Comparison of ENCODE assay signal across 16 cellular contexts in genomic region chr5:65203746-65204145, GRCh38.
A peak's percentile ranks its signal among the peaks of the same experiment; 100 is the strongest.
DNase-seq lines count a peak whose midpoint lies in the region; ATAC-seq, FAIRE-seq and TF ChIP-seq lines count a peak whose summit lies in the region.
"Had no signal": no experiment of that assay in that cellular context is flagged by ENCODE, and none has a peak within 500 bp of the region (broad histone marks: within the 10 kb centered on the region; RNA-seq: fewer than 3 reads in every experiment).

No MANE protein-coding gene starts in this region.

- no peak overlapping the region for H3K27ac Mint-ChIP-seq in natural killer cell treated with Interleukin-12 subunit alpha and Interleukin-12 subunit beta and Interleukin-15 and Interleukin-18, amount 100 ng/mL, for 72 hours
- no peak overlapping the region for H3K27ac Mint-ChIP-seq in activated CD4-positive, alpha-beta memory T cell treated with anti-CD3 and anti-CD28 coated beads, Interleukin-2, amount 10 ng/mL, durations not matched to agents 7 days and 5 days
- H3K27ac Mint-ChIP-seq: activated CD4-positive, alpha-beta T cell treated with anti-CD3 and anti-CD28 coated beads, Interleukin-2, amount 10 ng/mL, durations not matched to agents 24 days and 14 days; activated T-helper 17 cell treated with anti-CD3 and anti-CD28 coated beads, Interleukin-2, amount 50 U/mL, for 72 hours had no signal

- CTCF ChIA-PET in activated CD4-positive, alpha-beta memory T cell treated with anti-CD3 and anti-CD28 coated beads, Interleukin-2, amount 10 ng/mL, durations not matched to agents 7 days and 5 days (lab: Charles Lee), result no interaction called here

- POLR2A ChIA-PET in activated CD4-positive, alpha-beta memory T cell treated with anti-CD3 and anti-CD28 coated beads, Interleukin-2, amount 10 ng/mL, durations not matched to agents 7 days and 5 days (lab: Charles Lee), result no interaction called here

- H3K36me3 ChIP-seq in bronchial epithelial cell (ENCODE audit: control insufficient read depth, insufficient read depth, low read length), result no peaks in the 10 kb centered on the region
- H3K36me3 ChIP-seq: BLaER1 treated with 17β-estradiol and CSF1 and Interleukin-3, amounts not matched to agents 10 nM and 100 nM; upper lobe of left lung had no signal

- no peak for FAIRE-seq in bronchial epithelial cell (lab: Jason Lieb, UNC)

- peaks cover 11 to 19% of the 10 kb centered on the region in 2 donors for H3K27me3 Mint-ChIP-seq in natural killer cell treated with Interleukin-12 subunit alpha and Interleukin-12 subunit beta and Interleukin-15 and Interleukin-18, amount 100 ng/mL, for 72 hours
- H3K27me3 Mint-ChIP-seq in activated CD4-positive, alpha-beta memory T cell treated with anti-CD3 and anti-CD28 coated beads, Interleukin-2, amount 10 ng/mL, durations not matched to agents 7 days and 5 days, result peaks cover 15% of the 10 kb centered on the region

- no peak overlapping the region for H3K4me3 Mint-ChIP-seq in natural killer cell treated with Interleukin-12 subunit alpha and Interleukin-12 subunit beta and Interleukin-15 and Interleukin-18, amount 100 ng/mL, for 72 hours
- no peak overlapping the region for H3K4me3 Mint-ChIP-seq in activated CD4-positive, alpha-beta memory T cell treated with anti-CD3 and anti-CD28 coated beads, Interleukin-2, amount 10 ng/mL, durations not matched to agents 7 days and 5 days
- H3K4me3 Mint-ChIP-seq: activated CD4-positive, alpha-beta T cell treated with anti-CD3 and anti-CD28 coated beads, Interleukin-2, amount 10 ng/mL, durations not matched to agents 24 days and 14 days; activated T-helper 17 cell treated with anti-CD3 and anti-CD28 coated beads, Interleukin-2, amount 50 U/mL, for 72 hours; H9 had no signal

- no peak for ATAC-seq in natural killer cell treated with Interleukin-12 subunit alpha and Interleukin-12 subunit beta and Interleukin-15 and Interleukin-18, amount 100 ng/mL, for 72 hours
- ATAC-seq: activated T-helper 17 cell treated with anti-CD3 and anti-CD28 coated beads, Interleukin-2, amount 50 U/mL, for 72 hours; Panc1 had no signal

- H3K4me1 Mint-ChIP-seq in natural killer cell treated with Interleukin-12 subunit alpha and Interleukin-12 subunit beta and Interleukin-15 and Interleukin-18, amount 100 ng/mL, for 72 hours (ENCODE audit: low read depth in 2 of 2), result no peaks in the 10 kb centered on the region
- no peaks in the 10 kb centered on the region for H3K4me1 Mint-ChIP-seq in activated CD4-positive, alpha-beta memory T cell treated with anti-CD3 and anti-CD28 coated beads, Interleukin-2, amount 10 ng/mL, durations not matched to agents 7 days and 5 days
- H3K4me1 Mint-ChIP-seq: activated CD4-positive, alpha-beta T cell treated with anti-CD3 and anti-CD28 coated beads, Interleukin-2, amount 10 ng/mL, durations not matched to agents 24 days and 14 days; activated T-helper 17 cell treated with anti-CD3 and anti-CD28 coated beads, Interleukin-2, amount 50 U/mL, for 72 hours; H9 had no signal

- DNase-seq in AG09309 (ENCODE audit: low read depth) (peak; percentile 82), M059J (ENCODE audit: low read depth) (peak; percentile 77), bronchial epithelial cell (ENCODE audit: low read depth) (peak; percentile 92), kidney tubule cell (ENCODE audit: low spot score) (peak; percentile 91), NCI-H1105 (lab: John Stamatoyannopoulos, UW) (no peak), HK-2 (ENCODE audit: unreplicated experiment) (no peak)
- no peak for DNase-seq in natural killer cell treated with Interleukin-12 subunit alpha and Interleukin-12 subunit beta and Interleukin-15 and Interleukin-18, amount 100 ng/mL, for 72 hours (ENCODE audit: low spot score)
- no peak for DNase-seq in activated CD4-positive, alpha-beta memory T cell treated with anti-CD3 and anti-CD28 coated beads, Interleukin-2, amount 10 ng/mL, durations not matched to agents 7 days and 5 days
- DNase-seq: activated CD4-positive, alpha-beta T cell treated with anti-CD3 and anti-CD28 coated beads, Interleukin-2, amount 10 ng/mL, durations not matched to agents 24 days and 14 days; H9; NCI-H446 treated with DMSO at 0.1 percent for 48 hours; stimulated activated CD4-positive, alpha-beta T cell treated with anti-CD3 and anti-CD28 coated beads, Interleukin-2, amount 100 ng/mL, for 24 hours; upper lobe of left lung had no signal

- TF ChIP-seq CTCF in AG09309 (IDR thresholded peaks at IDR 0.05; ENCODE audit: control insufficient read depth, insufficient read depth, low read depth, low read length, missing control alignments) (no peak), bronchial epithelial cell (IDR thresholded peaks at IDR 0.05; ENCODE audit: insufficient read depth, low read length, severe bottlenecking) (no peak)

- H3K27me3 ChIP-seq in bronchial epithelial cell (ENCODE audit: control insufficient read depth, insufficient read depth, low read length), result no peaks in the 10 kb centered on the region
- H3K27me3 ChIP-seq: BLaER1 treated with 17β-estradiol and CSF1 and Interleukin-3, amounts not matched to agents 10 nM and 100 nM; upper lobe of left lung had no signal

- H3K4me3 ChIP-seq in AG09309 (ENCODE audit: control insufficient read depth, low read depth, low read length) (no peak overlapping the region), bronchial epithelial cell (ENCODE audit: low read depth, low read length) (no peak overlapping the region)
- H3K4me3 ChIP-seq: BLaER1 treated with 17β-estradiol and CSF1 and Interleukin-3, amounts not matched to agents 10 nM and 100 nM; upper lobe of left lung had no signal

- no peaks in the 10 kb centered on the region for H3K9me3 Mint-ChIP-seq in natural killer cell treated with Interleukin-12 subunit alpha and Interleukin-12 subunit beta and Interleukin-15 and Interleukin-18, amount 100 ng/mL, for 72 hours
- no peaks in the 10 kb centered on the region for H3K9me3 Mint-ChIP-seq in activated CD4-positive, alpha-beta memory T cell treated with anti-CD3 and anti-CD28 coated beads, Interleukin-2, amount 10 ng/mL, durations not matched to agents 7 days and 5 days
- H3K9me3 Mint-ChIP-seq: activated CD4-positive, alpha-beta T cell treated with anti-CD3 and anti-CD28 coated beads, Interleukin-2, amount 10 ng/mL, durations not matched to agents 24 days and 14 days; activated T-helper 17 cell treated with anti-CD3 and anti-CD28 coated beads, Interleukin-2, amount 50 U/mL, for 72 hours had no signal

- no peaks in the 10 kb centered on the region for H3K36me3 Mint-ChIP-seq in natural killer cell treated with Interleukin-12 subunit alpha and Interleukin-12 subunit beta and Interleukin-15 and Interleukin-18, amount 100 ng/mL, for 72 hours
- H3K36me3 Mint-ChIP-seq in activated CD4-positive, alpha-beta memory T cell treated with anti-CD3 and anti-CD28 coated beads, Interleukin-2, amount 10 ng/mL, durations not matched to agents 7 days and 5 days (ENCODE audit: low read depth), result no peaks in the 10 kb centered on the region

Comparison
In these comparisons a context has a peak if more than half of its experiments do, and no peak if none do; other contexts are left out.
1. DNase-seq: peak in AG09309 (single experiment), M059J (single experiment), bronchial epithelial cell (single experiment) and kidney tubule cell (single experiment); none in NCI-H1105 (single experiment), natural killer cell treated with Interleukin-12 subunit alpha and Interleukin-12 subunit beta and Interleukin-15 and Interleukin-18, amount 100 ng/mL, for 72 hours (single experiment), HK-2 (single experiment) and activated CD4-positive, alpha-beta memory T cell treated with anti-CD3 and anti-CD28 coated beads, Interleukin-2, amount 10 ng/mL, durations not matched to agents 7 days and 5 days (single experiment).